Comparison of ENCODE assay signal across 12 cellular contexts in genomic region chr7:101161692-101162461, GRCh38. TPM values are rescaled to one million over a fixed set of nuclear protein-coding genes. Genes with fewer than 3 reads are reported as not detected.
A peak's percentile ranks its signal among the peaks of the same experiment; 100 is the strongest.
DNase-seq lines count a peak whose midpoint lies in the region; ATAC-seq and TF ChIP-seq lines count a peak whose summit lies in the region.
"Had no signal": no experiment of that assay in that cellular context is flagged by ENCODE, and none has a peak within 500 bp of the region (broad histone marks: within the 10 kb centered on the region; RNA-seq: fewer than 3 reads in every experiment).

No MANE protein-coding gene starts in this region.

- no peak for ATAC-seq in stimulated activated naive B cell treated with anti-CD40 and anti-IgM and Interleukin-4, amounts not matched to agents 10 μg/mL and 1 μg/mL and 100 μg/mL, for 72 hours (replicated peaks)
- ATAC-seq in HG03196 (IDR thresholded peaks at IDR 0.05; ENCODE audit: unreplicated experiment), result no peak

- H3K27me3 ChIP-seq in SJCRH30 (no peaks in the 10 kb centered on the region), endodermal cell (ENCODE audit: control insufficient read depth, insufficient read depth, low read length, poor library complexity, severe bottlenecking) (peaks cover 52% of the 10 kb centered on the region), tibial artery (peaks cover 5 to 91% of the 10 kb centered on the region in 2 donors)

- H3K27me3 Mint-ChIP-seq in activated naive CD4-positive, alpha-beta T cell treated with anti-CD3 and anti-CD28 coated beads, Interleukin-2, amount 50 U/mL, for 24 hours, result peaks cover 13% of the 10 kb centered on the region
- H3K27me3 Mint-ChIP-seq in endodermal cell (ENCODE audit: insufficient read depth), result peaks cover 59% of the 10 kb centered on the region
- peaks cover 20 to 30% of the 10 kb centered on the region in 2 donors for H3K27me3 Mint-ChIP-seq in stimulated activated naive B cell treated with anti-CD40 and anti-IgM and Interleukin-4, amounts not matched to agents 10 μg/mL and 1 μg/mL and 100 μg/mL, for 72 hours

- H3K27ac Mint-ChIP-seq in activated naive CD4-positive, alpha-beta T cell treated with anti-CD3 and anti-CD28 coated beads, Interleukin-2, amount 50 U/mL, for 24 hours, result no peak overlapping the region
- no peak overlapping the region for H3K27ac Mint-ChIP-seq in endodermal cell
- H3K27ac Mint-ChIP-seq in stimulated activated naive B cell treated with anti-CD40 and anti-IgM and Interleukin-4, amounts not matched to agents 10 μg/mL and 1 μg/mL and 100 μg/mL, for 72 hours, result no peak overlapping the region

- peaks cover 24% of the 10 kb centered on the region for H3K4me1 Mint-ChIP-seq in activated naive CD4-positive, alpha-beta T cell treated with anti-CD3 and anti-CD28 coated beads, Interleukin-2, amount 50 U/mL, for 24 hours
- H3K4me1 Mint-ChIP-seq in endodermal cell, result peaks cover 12% of the 10 kb centered on the region
- peaks cover 20 to 54% of the 10 kb centered on the region in 2 donors for H3K4me1 Mint-ChIP-seq in stimulated activated naive B cell treated with anti-CD40 and anti-IgM and Interleukin-4, amounts not matched to agents 10 μg/mL and 1 μg/mL and 100 μg/mL, for 72 hours

- H3K36me3 ChIP-seq in SJCRH30 (no peaks in the 10 kb centered on the region), endodermal cell (ENCODE audit: control insufficient read depth, insufficient read depth, low read length) (peaks cover 8% of the 10 kb centered on the region), tibial artery (peaks cover 33 to 41% (median 36%) of the 10 kb centered on the region in 3 donors)

- DNase-seq in activated naive CD4-positive, alpha-beta T cell (lab: John Stamatoyannopoulos, UW), result no peak
- no peak for DNase-seq in SJCRH30
- DNase-seq in endodermal cell, result peak; percentile 61
- DNase-seq in stimulated activated naive B cell treated with anti-CD40 and anti-IgM and Interleukin-4, amounts not matched to agents 10 μg/mL and 1 μg/mL and 100 μg/mL, for 72 hours, result no peak
- no peak for DNase-seq in NCI-H2107 (lab: John Stamatoyannopoulos, UW)
- DNase-seq in tibial artery, result no peak
- DNase-seq: activated CD4-positive, alpha-beta T cell treated with anti-CD3 and anti-CD28 coated beads, Interleukin-2, amount 50 U/mL, for 4 hours had no signal

- H3K4me3 Mint-ChIP-seq in activated naive CD4-positive, alpha-beta T cell treated with anti-CD3 and anti-CD28 coated beads, Interleukin-2, amount 50 U/mL, for 24 hours, result peak overlapping the region; percentile 74
- H3K4me3 Mint-ChIP-seq in endodermal cell, result peak overlapping the region; percentile 53
- peak overlapping the region; percentile 75 to 84 for H3K4me3 Mint-ChIP-seq in stimulated activated naive B cell treated with anti-CD40 and anti-IgM and Interleukin-4, amounts not matched to agents 10 μg/mL and 1 μg/mL and 100 μg/mL, for 72 hours

- no peak overlapping the region for H3K9ac ChIP-seq in endodermal cell (ENCODE audit: extremely low read depth, low read length, poor library complexity, severe bottlenecking)

- peak overlapping the region; percentile 33; the same call in 1 of the 2 replicates for H3K27ac ChIP-seq in SJCRH30
- H3K27ac ChIP-seq in endodermal cell (ENCODE audit: low read depth, low read length), result no peak overlapping the region
- H3K27ac ChIP-seq in tibial artery, result no peak overlapping the region
- H3K27ac ChIP-seq: upper lobe of left lung had no signal

- peaks cover 3% of the 10 kb centered on the region for H3K36me3 Mint-ChIP-seq in activated naive CD4-positive, alpha-beta T cell treated with anti-CD3 and anti-CD28 coated beads, Interleukin-2, amount 50 U/mL, for 24 hours
- peaks cover 17% of the 10 kb centered on the region for H3K36me3 Mint-ChIP-seq in endodermal cell (ENCODE audit: low read depth)
- H3K36me3 Mint-ChIP-seq in stimulated activated naive B cell treated with anti-CD40 and anti-IgM and Interleukin-4, amounts not matched to agents 10 μg/mL and 1 μg/mL and 100 μg/mL, for 72 hours, result peaks cover 26 to 40% of the 10 kb centered on the region in 2 donors

- H3K9me3 ChIP-seq in SJCRH30 (replicated peaks) (no peaks in the 10 kb centered on the region), endodermal cell (ENCODE audit: control insufficient read depth, low read length) (no peaks in the 10 kb centered on the region), tibial artery (no peaks in the 10 kb centered on the region)
- H3K9me3 ChIP-seq: upper lobe of left lung had no signal

- TF ChIP-seq CTCF in endodermal cell (conservative IDR thresholded peaks at IDR 0.05) (no peak), tibial artery (IDR thresholded peaks at IDR 0.05) (no peak)

- 40 to 66% methylated on average over 9 to 17 of the region's 17 CpGs for WGBS in endodermal cell (ENCODE audit: insufficient coverage in 1 of 2, insufficient read length in 1 of 2), 2 experiments

- H3K4me1 ChIP-seq in SJCRH30 (peaks cover 3% of the 10 kb centered on the region; the same call in 1 of the 2 replicates), endodermal cell (ENCODE audit: control insufficient read depth, insufficient read depth, low read length) (peaks cover 2% of the 10 kb centered on the region), tibial artery (peaks cover 0 to 40% (median 36%) of the 10 kb centered on the region in 4 donors)

- intact Hi-C loops in tibial artery (cut with DNase I; ENCODE audit: low total_unique reads), result loop anchor here (10.0 kb wide), 1 partner anchor 267 kb away; the partner anchor contains the start of gene ACHE

- no peak overlapping the region; the same call in 1 of the 2 replicates for H3K4me3 ChIP-seq in SJCRH30
- H3K4me3 ChIP-seq in endodermal cell (ENCODE audit: low read length), result no peak overlapping the region
- H3K4me3 ChIP-seq in tibial artery, result no peak overlapping the region

- H3K9me3 Mint-ChIP-seq in activated naive CD4-positive, alpha-beta T cell treated with anti-CD3 and anti-CD28 coated beads, Interleukin-2, amount 50 U/mL, for 24 hours, result no peaks in the 10 kb centered on the region
- no peaks in the 10 kb centered on the region for H3K9me3 Mint-ChIP-seq in endodermal cell
- H3K9me3 Mint-ChIP-seq in stimulated activated naive B cell treated with anti-CD40 and anti-IgM and Interleukin-4, amounts not matched to agents 10 μg/mL and 1 μg/mL and 100 μg/mL, for 72 hours, result peaks cover 2 to 3% of the 10 kb centered on the region in 2 donors

RNA-seq across cellular contexts. Expression of gene VGF, which starts 3.5 kb away (rescaled TPM):
- total RNA-seq in SJCRH30 (2014; rRNA removed; shearing (Covaris generic)), result 0.10 and 0.18 TPM in 2 replicates
- total RNA-seq in endodermal cell, result 1 to 10 TPM in 1 of 2 donors, not detected in 1; 2.8 TPM
- polyA plus RNA-seq in endodermal cell (2013, experiment 1 of 2), result 2.1 TPM
- polyA plus RNA-seq in endodermal cell (2013, experiment 2 of 2), result 5.1 TPM
- total RNA-seq: posterior vena cava had no signal

RNA-seq across cellular contexts. Expression of gene AP1S1, which starts 7.6 kb away (rescaled TPM):
- 89.2 and 98.3 TPM in 2 replicates for total RNA-seq in SJCRH30 (2014; rRNA removed; shearing (Covaris generic))
- 10 to 100 TPM; 43.8 to 50.2 TPM for total RNA-seq in endodermal cell
- polyA plus RNA-seq in endodermal cell (2013, experiment 1 of 2), result 59.8 TPM
- polyA plus RNA-seq in endodermal cell (2013, experiment 2 of 2), result 59.3 TPM

RNA-seq across cellular contexts. Expression of gene NAT16, which starts 18.2 kb away (rescaled TPM):
- total RNA-seq in SJCRH30 (2014; rRNA removed; shearing (Covaris generic)), result not detected in 2 replicates
- under 1 TPM; 0.15 to 0.20 TPM for total RNA-seq in endodermal cell
- 1.4 TPM for polyA plus RNA-seq in endodermal cell (2013, experiment 1 of 2)
- 0.95 TPM for polyA plus RNA-seq in endodermal cell (2013, experiment 2 of 2)
- total RNA-seq: posterior vena cava, upper lobe of left lung had no signal
- polyA plus RNA-seq: esophagus had no signal

RNA-seq across cellular contexts. Expression of gene SERPINE1, which starts 35.0 kb away (rescaled TPM):
- 1.2 and 1.7 TPM in 2 replicates for total RNA-seq in SJCRH30 (2014; rRNA removed; shearing (Covaris generic))
- total RNA-seq in endodermal cell, result 1 to 10 TPM in 1 of 2 donors, under 1 TPM in 1; 0.89 to 4.9 TPM
- polyA plus RNA-seq in endodermal cell (2013, experiment 1 of 2), result 6.6 TPM
- 8.2 TPM for polyA plus RNA-seq in endodermal cell (2013, experiment 2 of 2)

RNA-seq across cellular contexts. Expression of gene MOGAT3, which starts 39.0 kb away (rescaled TPM):
- not detected in 2 replicates for total RNA-seq in SJCRH30 (2014; rRNA removed; shearing (Covaris generic))
- 1 to 10 TPM in 1 of 2 donors, not detected in 1; 1.3 TPM for total RNA-seq in endodermal cell
- not detected for polyA plus RNA-seq in endodermal cell (2013, experiment 1 of 2)
- not detected for polyA plus RNA-seq in endodermal cell (2013, experiment 2 of 2)
- total RNA-seq: posterior vena cava, upper lobe of left lung had no signal
- polyA plus RNA-seq: esophagus had no signal
